Comparison of ENCODE assay signal across 8 cellular contexts in genomic region chr10:74912182-74912581, GRCh38.
"Had no signal": no experiment of that assay in that cellular context is flagged by ENCODE, and none has a peak within 500 bp of the region (broad histone marks: within the 10 kb centered on the region; RNA-seq: fewer than 3 reads in every experiment).

No MANE protein-coding gene starts in this region.

- H3K4me3 Mint-ChIP-seq: GM23338, H9, HFFc6 had no signal

- H3K4me2 ChIP-seq: GM23338 had no signal

- H3K4me3 ChIP-seq: GM23338 had no signal

- DNase-seq: H9, HCEC 1CT, HFFc6, IMR-90, KBM-7 had no signal

- H3K9me3 Mint-ChIP-seq: GM23338, H9, HFFc6 had no signal

- H3K27ac Mint-ChIP-seq: GM23338, H9, HFFc6 had no signal

- H2AFZ ChIP-seq: GM23338 had no signal

- ATAC-seq: GM23338 had no signal

- FAIRE-seq: H1, HTR-8/SVneo had no signal
